ENCODE assay signal across 30 cellular contexts in genomic region chr12:94491489-94491888, GRCh38.
"Had no signal": no experiment of that assay in that cellular context is flagged by ENCODE, and none has a peak within 500 bp of the region (broad histone marks: within the 10 kb centered on the region; RNA-seq: fewer than 3 reads in every experiment).

No MANE protein-coding gene starts in this region.

- H3K36me3 Mint-ChIP-seq: natural killer cell; neural progenitor cell; stimulated activated naive B cell treated with anti-CD40 and anti-IgM and Interleukin-4, amounts not matched to agents 10 μg/mL and 1 μg/mL and 100 μg/mL, for 72 hours had no signal

- H3K9me3 Mint-ChIP-seq: natural killer cell; nephron; neural progenitor cell; stimulated activated naive B cell treated with anti-CD40 and anti-IgM and Interleukin-4, amounts not matched to agents 10 μg/mL and 1 μg/mL and 100 μg/mL, for 72 hours; stimulated activated naive CD8-positive, alpha-beta T cell treated with anti-CD3 and anti-CD28 coated beads, Interleukin-15, Interleukin-2, amounts not matched to agents 100 ng/mL and 50 ng/mL, for 24 hours had no signal

- H3K9ac ChIP-seq: neural progenitor cell, parathyroid adenoma had no signal

- H3K27ac Mint-ChIP-seq: natural killer cell; nephron; neural progenitor cell; progenitor cell of endocrine pancreas; stimulated activated naive B cell treated with anti-CD40 and anti-IgM and Interleukin-4, amounts not matched to agents 10 μg/mL and 1 μg/mL and 100 μg/mL, for 72 hours; stimulated activated naive CD8-positive, alpha-beta T cell treated with anti-CD3 and anti-CD28 coated beads, Interleukin-15, Interleukin-2, amounts not matched to agents 100 ng/mL and 50 ng/mL, for 24 hours had no signal

- H3K9me3 ChIP-seq: ovary, psoas muscle, spleen, stomach, thoracic aorta, thyroid gland, tibial nerve, upper lobe of left lung, vagina had no signal

- H3K27ac ChIP-seq: neural progenitor cell, ovary, parathyroid adenoma, psoas muscle, skin epidermis, spleen, stomach, thoracic aorta, thyroid gland, tibial nerve, upper lobe of left lung, vagina had no signal

- H3K27me3 Mint-ChIP-seq: progenitor cell of endocrine pancreas; stimulated activated naive B cell treated with anti-CD40 and anti-IgM and Interleukin-4, amounts not matched to agents 10 μg/mL and 1 μg/mL and 100 μg/mL, for 72 hours; stimulated activated naive CD8-positive, alpha-beta T cell treated with anti-CD3 and anti-CD28 coated beads, Interleukin-15, Interleukin-2, amounts not matched to agents 100 ng/mL and 50 ng/mL, for 24 hours had no signal

- H2AFZ ChIP-seq: neural progenitor cell, parathyroid adenoma had no signal

- ATAC-seq: natural killer cell; psoas muscle; right cardiac atrium; sciatic nerve; stimulated activated naive B cell treated with anti-CD40 and anti-IgM and Interleukin-4, amounts not matched to agents 10 μg/mL and 1 μg/mL and 100 μg/mL, for 72 hours had no signal

- H3K27me3 ChIP-seq: neural progenitor cell, ovary, spleen, stomach, thyroid gland, tibial nerve, upper lobe of left lung, vagina had no signal

- H3K4me3 ChIP-seq: neural progenitor cell, ovary, psoas muscle, skin epidermis, smooth muscle cell, spleen, stomach, thoracic aorta, thyroid gland, tibial nerve, upper lobe of left lung, vagina had no signal

- H3K36me3 ChIP-seq: neural progenitor cell, ovary, spleen, stomach, thoracic aorta, thyroid gland, tibial nerve, upper lobe of left lung, vagina had no signal

- H3K4me2 ChIP-seq: neural progenitor cell, smooth muscle cell had no signal

- H3K4me1 Mint-ChIP-seq: natural killer cell had no signal

- DNase-seq: natural killer cell; occipital lobe; ovary; posterior cingulate gyrus; psoas muscle; right cardiac atrium; spleen; stimulated activated CD4-positive, alpha-beta T cell treated with anti-CD3 and anti-CD28 coated beads, Interleukin-12 subunit alpha, Interleukin-12 subunit beta, amount 100 ng/mL, for 4 hours; stimulated activated CD4-positive, alpha-beta T cell treated with anti-CD3 and anti-CD28 coated beads, Interleukin-1b, Interleukin-23, amount 100 ng/mL, for 48 hours; stimulated activated CD4-positive, alpha-beta T cell treated with anti-CD3 and anti-CD28 coated beads, Interleukin-4, amount 100 ng/mL, for 1 hour; stimulated activated CD4-positive, alpha-beta T cell treated with anti-CD3 and anti-CD28 coated beads, Interleukin-4, amount 100 ng/mL, for 4 hours; stimulated activated CD8-positive, alpha-beta memory T cell treated with anti-CD3 and anti-CD28 coated beads, Interleukin-4, amount 100 ng/mL, for 48 hours; stimulated activated naive B cell treated with anti-CD40 and anti-IgM and Interleukin-4, amounts not matched to agents 10 μg/mL and 1 μg/mL and 100 μg/mL, for 72 hours; stimulated activated naive CD4-positive, alpha-beta T cell treated with Interleukin-2 at 50 U/mL for 16 hours; stomach; thyroid gland; trophoblast cell; upper lobe of left lung had no signal

- FAIRE-seq: urothelium cell line had no signal

- H3K4me1 ChIP-seq: neural progenitor cell, parathyroid adenoma, psoas muscle, tibial nerve, upper lobe of left lung, vagina had no signal

- H3K4me3 Mint-ChIP-seq: natural killer cell; nephron; neural progenitor cell; stimulated activated naive B cell treated with anti-CD40 and anti-IgM and Interleukin-4, amounts not matched to agents 10 μg/mL and 1 μg/mL and 100 μg/mL, for 72 hours; stimulated activated naive CD8-positive, alpha-beta T cell treated with anti-CD3 and anti-CD28 coated beads, Interleukin-15, Interleukin-2, amounts not matched to agents 100 ng/mL and 50 ng/mL, for 24 hours had no signal

- H3K79me2 ChIP-seq: parathyroid adenoma had no signal
